ENCODE assay signal across 22 cellular contexts in the genomic region with DNA sequence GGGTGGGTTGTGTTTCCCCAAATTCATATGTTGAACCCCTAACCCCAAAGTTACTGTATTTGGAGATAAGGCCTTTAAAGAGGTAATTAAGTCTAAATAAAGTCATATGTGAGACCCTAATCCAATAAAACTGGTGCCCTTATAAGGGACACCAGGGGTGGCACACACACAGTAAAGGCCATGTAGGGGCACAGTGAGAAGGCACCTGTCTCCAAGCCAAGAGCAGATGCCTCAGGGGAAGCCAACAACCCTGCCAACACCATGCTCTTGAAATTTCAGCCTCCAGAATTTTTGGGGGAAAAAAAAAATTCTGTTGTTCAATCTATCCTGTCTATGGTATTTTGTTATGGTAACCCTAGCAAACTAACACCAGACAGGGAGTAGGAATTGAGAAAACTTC. TPM values are rescaled to one million over a fixed set of nuclear protein-coding genes. Genes with fewer than 3 reads are reported as not detected.
DNase-seq lines count a peak whose midpoint lies in the region; ATAC-seq and TF ChIP-seq lines count a peak whose summit lies in the region.
"Had no signal": no experiment of that assay in that cellular context is flagged by ENCODE, and none has a peak within 500 bp of the region (broad histone marks: within the 10 kb centered on the region; RNA-seq: fewer than 3 reads in every experiment).

No MANE protein-coding gene starts in this region.

- H3K4ac ChIP-seq in mesenchymal stem cell (ENCODE audit: low read depth in 1 of 2, low read length in 2 of 2) = no peak overlapping the region

- H3K4me1 ChIP-seq in heart left ventricle (peaks cover 0 to 10% (median 0%) of the 10 kb centered on the region in 12 donors), heart right ventricle (peaks cover 0 to 5% (median 0%) of the 10 kb centered on the region in 9 donors), mesenchymal stem cell (ENCODE audit: control insufficient read depth, insufficient read depth, low read depth, low read length) (peaks cover 4% of the 10 kb centered on the region)
- H3K4me1 ChIP-seq: BE2C had no signal

- no peaks in the 10 kb centered on the region for H3K9me3 Mint-ChIP-seq in type B pancreatic cell

- TF ChIP-seq CTCF in heart left ventricle (IDR thresholded peaks at IDR 0.05) (no peak), heart right ventricle (IDR thresholded peaks at IDR 0.05) (no peak), type B pancreatic cell (conservative IDR thresholded peaks at IDR 0.05) (no peak)

- no peak overlapping the region for H2BK12ac ChIP-seq in mesenchymal stem cell (ENCODE audit: low read length in 2 of 2)

- H3K4me3 Mint-ChIP-seq in type B pancreatic cell = peak overlapping the region; percentile 90

- H2AFZ ChIP-seq in mesenchymal stem cell (ENCODE audit: low read depth, low read length) = no peak overlapping the region

- H3K4me1 Mint-ChIP-seq in type B pancreatic cell (ENCODE audit: unreplicated experiment) = no peaks in the 10 kb centered on the region

- no peak overlapping the region for H3K18ac ChIP-seq in mesenchymal stem cell (ENCODE audit: low read depth in 1 of 2, low read length in 2 of 2)

- H3K9me3 ChIP-seq in heart left ventricle = no peaks in the 10 kb centered on the region
- no peaks in the 10 kb centered on the region for H3K9me3 ChIP-seq in heart right ventricle
- H3K9me3 ChIP-seq in mesenchymal stem cell (ENCODE audit: control insufficient read depth, low read length) = no peaks in the 10 kb centered on the region
- H3K9me3 ChIP-seq: BE2C had no signal

- H3K79me1 ChIP-seq in mesenchymal stem cell (replicated peaks; ENCODE audit: low read length, poor library complexity, severe bottlenecking) = peaks cover 3% of the 10 kb centered on the region

- no peak overlapping the region for H3K23ac ChIP-seq in mesenchymal stem cell (ENCODE audit: low read length in 2 of 2)

- DNase-seq in heart left ventricle (peak in 4 of 5 donors; percentile 16 to 59 (median 34)), left cardiac atrium (no peak), heart right ventricle (no peak), mesenchymal stem cell (no peak), type B pancreatic cell (ENCODE audit: extremely low spot score, unreplicated experiment) (no peak), Ammon's horn (ENCODE audit: low spot score) (no peak), LoVo (ENCODE audit: low spot score) (no peak), mesenteric fat pad (ENCODE audit: low spot score) (no peak)
- DNase-seq: BE2C, DMS79, GOT3, HCEC 1CT, Kasumi-1, MM.1S, NCI-H1048, NCI-H1417 treated with DMSO at 0.1 percent for 48 hours, NCI-H187 treated with DMSO at 0.1 percent for 48 hours, NCI-H2107, NCI-H446 treated with DMSO at 0.1 percent for 48 hours, NCI-H526 treated with DMSO at 0.1 percent for 48 hours, SHP77 had no signal

- no peak overlapping the region for H4K8ac ChIP-seq in mesenchymal stem cell (ENCODE audit: low read length)

- H3K27me3 ChIP-seq in heart left ventricle = peaks cover 0 to 33% (median 0%) of the 10 kb centered on the region in 9 donors
- peaks cover 0 to 40% (median 0%) of the 10 kb centered on the region in 7 donors for H3K27me3 ChIP-seq in heart right ventricle
- H3K27me3 ChIP-seq in mesenchymal stem cell (ENCODE audit: control insufficient read depth in 1 of 2, insufficient read depth in 1 of 2, low read length in 2 of 2) = no peaks in the 10 kb centered on the region

- peak overlapping the region in 11 of 12 donors; percentile 12 to 92 (median 83) for H3K27ac ChIP-seq in heart left ventricle
- H3K27ac ChIP-seq in heart right ventricle = peak overlapping the region in 9 of 10 donors; percentile 6 to 91 (median 81)
- H3K27ac ChIP-seq in mesenchymal stem cell (ENCODE audit: low read length, poor library complexity, severe bottlenecking) = no peak overlapping the region

- TF ChIP-seq POLR2A in heart left ventricle (IDR thresholded peaks at IDR 0.05) = no peak

- H3K9ac ChIP-seq in mesenchymal stem cell (ENCODE audit: low read length) = no peak overlapping the region

- no peak overlapping the region for H2BK5ac ChIP-seq in mesenchymal stem cell (ENCODE audit: low read depth, low read length, poor library complexity, severe bottlenecking)

- intact Hi-C loops in heart left ventricle (cut with DNase I) = loop anchor here in 3 of 10 donors (5.0 to 10.0 kb wide), 3 partner anchors 52 to 162 kb away; no protein-coding TSS in a partner anchor
- intact Hi-C loops in left cardiac atrium (cut with DNase I) = loop anchor here in 1 of 2 donors (10.0 kb wide), 1 partner anchor 159 kb away; no protein-coding TSS in a partner anchor
- intact Hi-C loops in heart right ventricle (cut with DNase I) = loop anchor here in 2 of 10 donors (5.0 to 10.0 kb wide), 2 partner anchors 57 to 159 kb away; no protein-coding TSS in a partner anchor

- peak overlapping the region in 11 of 12 donors; percentile 53 to 70 (median 63) for H3K4me3 ChIP-seq in heart left ventricle
- H3K4me3 ChIP-seq in heart right ventricle = peak overlapping the region; percentile 33 to 85 (median 62)
- no peak overlapping the region for H3K4me3 ChIP-seq in mesenchymal stem cell (ENCODE audit: insufficient read depth in 1 of 2, low read depth in 1 of 2, low read length in 2 of 2)

- H2AK5ac ChIP-seq in mesenchymal stem cell (ENCODE audit: low read length, severe bottlenecking) = peak overlapping the region; percentile 86

- H4K91ac ChIP-seq in mesenchymal stem cell (ENCODE audit: low read length) = no peak overlapping the region

- H3K27ac Mint-ChIP-seq in type B pancreatic cell = no peak overlapping the region

- H3K36me3 ChIP-seq in heart left ventricle (no peaks in the 10 kb centered on the region), heart right ventricle (no peaks in the 10 kb centered on the region), mesenchymal stem cell (ENCODE audit: control insufficient read depth in 1 of 2, insufficient read depth in 2 of 2, low read depth in 1 of 2, low read length in 2 of 2) (no peaks in the 10 kb centered on the region)
- H3K36me3 ChIP-seq: BE2C had no signal

- H3K14ac ChIP-seq in mesenchymal stem cell (ENCODE audit: low read length in 2 of 2) = no peak overlapping the region

- H2BK120ac ChIP-seq in mesenchymal stem cell (ENCODE audit: low read depth, low read length) = no peak overlapping the region

- no peaks in the 10 kb centered on the region for H3K36me3 Mint-ChIP-seq in type B pancreatic cell

- peaks cover 53% of the 10 kb centered on the region for H3K27me3 Mint-ChIP-seq in type B pancreatic cell

- ATAC-seq in heart left ventricle = peak; percentile 52 to 78 (median 62)
- no peak for ATAC-seq in left cardiac atrium
- ATAC-seq in heart right ventricle = peak in 6 of 8 donors; percentile 38 to 74 (median 66)

- H2BK15ac ChIP-seq in mesenchymal stem cell (ENCODE audit: low read depth, poor library complexity, severe bottlenecking) = no peak overlapping the region

- no peak overlapping the region for H3K4me2 ChIP-seq in mesenchymal stem cell (ENCODE audit: low read length, poor library complexity, severe bottlenecking)

RNA-seq across cellular contexts. Expression of gene GMNC, which starts 1.5 kb away (rescaled TPM):
- total RNA-seq in heart left ventricle (1 to 10 TPM in 5 of 9 donors, under 1 TPM in 4; 0.20 to 4.4 (median 1.7) TPM), left cardiac atrium (under 1 TPM; 0.32 to 0.34 TPM), heart right ventricle (1 to 10 TPM in 4 of 10 donors, under 1 TPM in 5, not detected in 1; 0.24 to 3.7 (median 0.64) TPM), type B pancreatic cell (ENCODE audit: low replicate concordance) (2.8 and 3.0 TPM in 2 replicates), mesenteric fat pad (not detected)
- polyA plus RNA-seq in heart left ventricle (under 1 TPM; 0.04 to 0.06 TPM), heart right ventricle (under 1 TPM; 0.07 to 0.22 TPM)
- 0.03 TPM for polyA plus RNA-seq in mesenchymal stem cell (2013, experiment 1 of 2)
- 0.04 TPM for polyA plus RNA-seq in mesenchymal stem cell (2013, experiment 2 of 2)
- total RNA-seq: A172 had no signal

Comparison
In these comparisons a context has a peak if more than half of its experiments do, and no peak if none do; other contexts are left out.
1. ATAC-seq: peak in heart left ventricle (4 of 4) and heart right ventricle (6 of 8); none in left cardiac atrium (0 of 2).
2. DNase-seq: peak in heart left ventricle (4 of 5); none in left cardiac atrium (single experiment), heart right ventricle (0 of 2), mesenchymal stem cell (single experiment), type B pancreatic cell (single experiment), Ammon's horn (single experiment), LoVo (single experiment) and mesenteric fat pad (single experiment).
3. H3K4me3 ChIP-seq: peak in heart left ventricle (11 of 12) and heart right ventricle (10 of 10); none in mesenchymal stem cell (0 of 2).